ENCODE assay signal across 26 cellular contexts in genomic region chr2:239917128-239917956, GRCh38.
A peak's percentile ranks its signal among the peaks of the same experiment; 100 is the strongest.
DNase-seq lines count a peak whose midpoint lies in the region; ATAC-seq and TF ChIP-seq lines count a peak whose summit lies in the region.
"Had no signal": no experiment of that assay in that cellular context is flagged by ENCODE, and none has a peak within 500 bp of the region (broad histone marks: within the 10 kb centered on the region; RNA-seq: fewer than 3 reads in every experiment).

No MANE protein-coding gene starts in this region.

- TF ChIP-seq CTCF in HCT116 (IDR thresholded peaks at IDR 0.05 in 2 of 3, conservative IDR thresholded peaks at IDR 0.05 in 1 of 3; ENCODE audit: borderline replicate concordance in 1 of 3, insufficient read depth in 1 of 3, low read depth in 2 of 3, low read length in 2 of 3) (no peak), chondrocyte (IDR thresholded peaks at IDR 0.05) (no peak)

- no peak for TF ChIP-seq POLR2A in HCT116 (IDR thresholded peaks at IDR 0.05; ENCODE audit: borderline replicate concordance, extremely low read depth, insufficient read depth, insufficient read length)

- no peaks in the 10 kb centered on the region for H3K27me3 Mint-ChIP-seq in chondrocyte (ENCODE audit: low read depth)

- H4K20me1 ChIP-seq in HCT116 (ENCODE audit: insufficient read depth), result no peaks in the 10 kb centered on the region

- no peak overlapping the region for H3K9ac ChIP-seq in HCT116 (ENCODE audit: low read length)

- H3K4me1 Mint-ChIP-seq in chondrocyte (ENCODE audit: low read depth), result peaks cover 5% of the 10 kb centered on the region

- RAD21 ChIA-PET in HCT116 (lab: Charles Lee; ENCODE audit: low non-redundant PET in 1 of 2, low total read pairs in 2 of 2, uncharacterized antibody in 2 of 2, unreplicated experiment in 2 of 2), result no interaction called here

- H3K4me1 ChIP-seq in HCT116 (ENCODE audit: control insufficient read depth in 1 of 2, insufficient read depth in 2 of 2, low read length in 2 of 2), result no peaks in the 10 kb centered on the region; a peak in 1 of 4 replicates
- H3K4me1 ChIP-seq: pancreas, uterus had no signal

- H3K4me3 Mint-ChIP-seq in chondrocyte (ENCODE audit: unreplicated experiment), result no peak overlapping the region
- H3K4me3 Mint-ChIP-seq: activated naive CD8-positive, alpha-beta T cell; activated T-helper 1 cell treated with anti-CD3 and anti-CD28 coated beads, Interleukin-12 subunit alpha, Interleukin-12 subunit beta, Interleukin-2, Interleukin-4 antibody, amounts not matched to agents 30 ng/mL and 10 ng/mL and 1 ng/mL, durations not matched to agents 14 hours and 24 hours and 36 hours; effector memory CD8-positive, alpha-beta T cell; natural killer cell treated with Interleukin-12 subunit alpha and Interleukin-12 subunit beta and Interleukin-15 and Interleukin-18, amount 100 ng/mL, for 72 hours had no signal

- peaks cover 8% of the 10 kb centered on the region for H3K9me3 Mint-ChIP-seq in chondrocyte (ENCODE audit: low read depth)
- H3K9me3 Mint-ChIP-seq: effector memory CD8-positive, alpha-beta T cell; natural killer cell treated with Interleukin-12 subunit alpha and Interleukin-12 subunit beta and Interleukin-15 and Interleukin-18, amount 100 ng/mL, for 72 hours had no signal

- no peak overlapping the region for H3K27ac ChIP-seq in HCT116 (ENCODE audit: low read depth, low read length)
- H3K27ac ChIP-seq: heart left ventricle, pancreas, suprapubic skin, uterus had no signal

- peak overlapping the region; percentile 85 for H3K27ac Mint-ChIP-seq in chondrocyte (ENCODE audit: unreplicated experiment)
- H3K27ac Mint-ChIP-seq: activated naive CD8-positive, alpha-beta T cell; activated T-helper 1 cell treated with anti-CD3 and anti-CD28 coated beads, Interleukin-12 subunit alpha, Interleukin-12 subunit beta, Interleukin-2, Interleukin-4 antibody, amounts not matched to agents 30 ng/mL and 10 ng/mL and 1 ng/mL, durations not matched to agents 14 hours and 24 hours and 36 hours; effector memory CD8-positive, alpha-beta T cell; natural killer cell treated with Interleukin-12 subunit alpha and Interleukin-12 subunit beta and Interleukin-15 and Interleukin-18, amount 100 ng/mL, for 72 hours had no signal

- no TSS peak for BruUV-seq in HCT116 (replicated peaks; lab: Mats Ljungman, UMichigan)

- peaks cover 28 to 32% of the 10 kb centered on the region in 2 experiments; a peak in 3 of 4 replicates for H3K9me3 ChIP-seq in HCT116 (ENCODE audit: control insufficient read depth in 1 of 2, insufficient read depth in 1 of 2, low read depth in 1 of 2, low read length in 2 of 2)
- H3K9me3 ChIP-seq: pancreas had no signal

- H3K4me2 ChIP-seq in HCT116 (ENCODE audit: low read length), result no peak overlapping the region

- H3K36me3 Mint-ChIP-seq in chondrocyte (ENCODE audit: low read depth), result peaks cover 4% of the 10 kb centered on the region

- no peaks in the 10 kb centered on the region for H3K79me2 ChIP-seq in HCT116 (ENCODE audit: insufficient read depth, low read length)

- intact Hi-C loops in HCT116 (cut with micrococcal nuclease), result no loop called here

- no peaks in the 10 kb centered on the region for H3K27me3 ChIP-seq in HCT116 (ENCODE audit: insufficient read depth, low read length)
- H3K27me3 ChIP-seq: heart left ventricle, pancreas, suprapubic skin, uterus had no signal

- no peak overlapping the region for H3K4me3 ChIP-seq in HCT116 (replicated peaks in 1 of 2; ENCODE audit: low read depth in 1 of 2, low read length in 2 of 2)
- H3K4me3 ChIP-seq: heart left ventricle, pancreas, suprapubic skin, uterus had no signal

- no peaks in the 10 kb centered on the region for H3K9me2 ChIP-seq in HCT116 (ENCODE audit: insufficient read depth)

- no peak for TF ChIP-seq RAD21 in HCT116 (IDR thresholded peaks at IDR 0.05; ENCODE audit: low read depth)

- no peaks in the 10 kb centered on the region for H3K36me3 ChIP-seq in HCT116 (ENCODE audit: control insufficient read depth in 1 of 2, insufficient read depth in 2 of 2, low read length in 2 of 2)
- H3K36me3 ChIP-seq: heart left ventricle, pancreas, suprapubic skin, uterus had no signal

- ATAC-seq in HCT116 (peak; percentile 38; the same call in 1 of the 2 replicates), GM18870 (IDR thresholded peaks at IDR 0.05; ENCODE audit: unreplicated experiment) (no peak)
- ATAC-seq: effector memory CD8-positive, alpha-beta T cell; heart left ventricle; left ventricle myocardium superior; natural killer cell treated with Interleukin-12 subunit alpha and Interleukin-12 subunit beta and Interleukin-15 and Interleukin-18, amount 100 ng/mL, for 72 hours; pancreas; sciatic nerve had no signal

- DNase-seq in A172 (ENCODE audit: low spot score) (peak; percentile 8), HCT116 (ENCODE audit: low read depth, low spot score) (peak; percentile 16), chondrocyte (ENCODE audit: low spot score) (no peak), iris pigment epithelial cell (ENCODE audit: low read depth) (peak; percentile 25), NCI-H1694 (lab: John Stamatoyannopoulos, UW) (no peak), NCI-H2081 treated with DMSO at 0.1 percent for 48 hours (lab: John Stamatoyannopoulos, UW) (no peak)
- no peak for DNase-seq in activated CD4-positive, alpha-beta T cell treated with anti-CD3 and anti-CD28 coated beads, Interleukin-2, amount 50 U/mL, for 4 hours
- DNase-seq: activated CD4-positive, alpha-beta T cell treated with anti-CD3 and anti-CD28 coated beads for 1 hour; C1 segment of cervical spinal cord; Calu3; effector memory CD8-positive, alpha-beta T cell; KBM-7; left ventricle myocardium superior; midbrain; NCI-H1694 treated with DMSO at 0.1 percent for 48 hours; NCI-H748 treated with DMSO at 0.1 percent for 48 hours; SIG-M5 had no signal

- no peak overlapping the region for H2AFZ ChIP-seq in HCT116 (ENCODE audit: low read depth, low read length, poor library complexity, severe bottlenecking)

- CTCF ChIA-PET in HCT116 (lab: Charles Lee), result no interaction called here

- POLR2A ChIA-PET in HCT116 (lab: Charles Lee), result no interaction called here

TF ChIP-seq in HCT116, 20 proteins besides CTCF, POLR2A, EP300 and RAD21 (continues in another document):
- TF ChIP-seq FOSL1 (IDR thresholded peaks at IDR 0.05; ENCODE audit: low read depth), result no peak
- TF ChIP-seq EZH2phosphoT487 (IDR thresholded peaks at IDR 0.05; ENCODE audit: borderline replicate concordance), result no peak
- no peak for TF ChIP-seq JUND (IDR thresholded peaks at IDR 0.05)
- TF ChIP-seq SIN3A (IDR thresholded peaks at IDR 0.05; ENCODE audit: low read depth), result no peak
- no peak for TF ChIP-seq EGR1 (IDR thresholded peaks at IDR 0.05; ENCODE audit: low read depth)
- TF ChIP-seq POLR2AphosphoS5 (IDR thresholded peaks at IDR 0.05; ENCODE audit: low read depth, low read length), result no peak
- TF ChIP-seq ELF1 (IDR thresholded peaks at IDR 0.05; ENCODE audit: borderline replicate concordance, low read depth), result no peak
- no peak for TF ChIP-seq ATF3 (IDR thresholded peaks at IDR 0.05)
- peak; percentile 59 for TF ChIP-seq YY1 (IDR thresholded peaks at IDR 0.05; ENCODE audit: extremely low read depth, insufficient replicate concordance, low read depth, low read length)
- no peak for TF ChIP-seq CEBPB (IDR thresholded peaks at IDR 0.05; ENCODE audit: low read depth)
- TF ChIP-seq SRF (IDR thresholded peaks at IDR 0.05; ENCODE audit: low read depth), result no peak
- peak; percentile 43 for TF ChIP-seq MAX (IDR thresholded peaks at IDR 0.05)
- TF ChIP-seq TCF7L2 (IDR thresholded peaks at IDR 0.05; ENCODE audit: borderline replicate concordance, extremely low read depth, insufficient read depth, insufficient read length), result no peak
- TF ChIP-seq ZNF274 (IDR thresholded peaks at IDR 0.05; ENCODE audit: low read depth, low read length), result no peak
- no peak for TF ChIP-seq REST (IDR thresholded peaks at IDR 0.05; ENCODE audit: low read depth)
- no peak for TF ChIP-seq EZH2 (IDR thresholded peaks at IDR 0.05)
- no peak for TF ChIP-seq SP1 (IDR thresholded peaks at IDR 0.05; ENCODE audit: low read depth)

Comparison
In these comparisons a context has a peak if more than half of its experiments do, and no peak if none do; other contexts are left out.
1. DNase-seq: peak in A172 (single experiment), HCT116 (single experiment) and iris pigment epithelial cell (single experiment); none in chondrocyte (single experiment), NCI-H1694 (single experiment), activated CD4-positive, alpha-beta T cell treated with anti-CD3 and anti-CD28 coated beads, Interleukin-2, amount 50 U/mL, for 4 hours (0 of 2) and NCI-H2081 treated with DMSO at 0.1 percent for 48 hours (single experiment).